Comparison of ENCODE assay signal across 25 cellular contexts in genomic region chr7:50274361-50274760, GRCh38. TPM values are rescaled to one million over a fixed set of nuclear protein-coding genes. Genes with fewer than 3 reads are reported as not detected.
A peak's percentile ranks its signal among the peaks of the same experiment; 100 is the strongest.
DNase-seq lines count a peak whose midpoint lies in the region; ATAC-seq and TF ChIP-seq lines count a peak whose summit lies in the region.
"Had no signal": no experiment of that assay in that cellular context is flagged by ENCODE, and none has a peak within 500 bp of the region (broad histone marks: within the 10 kb centered on the region; RNA-seq: fewer than 3 reads in every experiment).

No MANE protein-coding gene starts in this region.

- H3K4me3 ChIP-seq in mammary epithelial cell (replicated peaks in 1 of 3; ENCODE audit: insufficient read depth in 1 of 3, low read depth in 2 of 3, low read length in 3 of 3), result no peak overlapping the region
- H3K4me3 ChIP-seq: gastroesophageal sphincter, PC-9, SK-N-MC had no signal

- peaks cover 5% of the 10 kb centered on the region for H3K9me3 Mint-ChIP-seq in activated naive CD4-positive, alpha-beta T cell treated with anti-CD3 and anti-CD28 coated beads, Interleukin-2, amount 50 U/mL, for 24 hours
- no peaks in the 10 kb centered on the region for H3K9me3 Mint-ChIP-seq in activated T-helper 17 cell treated with anti-CD3 and anti-CD28 coated beads, Interleukin-2, amount 50 U/mL, for 72 hours
- H3K9me3 Mint-ChIP-seq in stimulated activated naive CD8-positive, alpha-beta T cell treated with anti-CD3 and anti-CD28 coated beads, Interleukin-15, amount 100 ng/mL, for 72 hours, result peaks cover 4 to 10% of the 10 kb centered on the region in 2 donors

- no peaks in the 10 kb centered on the region for H3K36me3 ChIP-seq in mammary epithelial cell (ENCODE audit: insufficient read depth, low read length)
- H3K36me3 ChIP-seq: gastroesophageal sphincter had no signal

- no peaks in the 10 kb centered on the region for H4K20me1 ChIP-seq in mammary epithelial cell (ENCODE audit: insufficient read depth, low read length)

- no peak overlapping the region for H3K4me3 Mint-ChIP-seq in activated naive CD4-positive, alpha-beta T cell treated with anti-CD3 and anti-CD28 coated beads, Interleukin-2, amount 50 U/mL, for 24 hours
- H3K4me3 Mint-ChIP-seq in activated T-helper 17 cell treated with anti-CD3 and anti-CD28 coated beads, Interleukin-2, amount 50 U/mL, for 72 hours, result peak overlapping the region; percentile 27
- H3K4me3 Mint-ChIP-seq in stimulated activated naive CD8-positive, alpha-beta T cell treated with anti-CD3 and anti-CD28 coated beads, Interleukin-15, amount 100 ng/mL, for 72 hours, result peak overlapping the region; percentile 35 to 47
- H3K4me3 Mint-ChIP-seq: type B pancreatic cell had no signal

- 63% methylated on average over 7 of the region's 7 CpGs for WGBS in mammary epithelial cell (ENCODE audit: low coverage, missing lambda C conversion rate)

- H3K9ac ChIP-seq in mammary epithelial cell (ENCODE audit: insufficient read depth, low read length), result no peak overlapping the region

- H3K36me3 Mint-ChIP-seq in activated naive CD4-positive, alpha-beta T cell treated with anti-CD3 and anti-CD28 coated beads, Interleukin-2, amount 50 U/mL, for 24 hours, result no peaks in the 10 kb centered on the region
- H3K36me3 Mint-ChIP-seq in activated T-helper 17 cell treated with anti-CD3 and anti-CD28 coated beads, Interleukin-2, amount 50 U/mL, for 72 hours (ENCODE audit: low read depth), result no peaks in the 10 kb centered on the region
- H3K36me3 Mint-ChIP-seq: type B pancreatic cell had no signal

- no peaks in the 10 kb centered on the region for H3K27me3 Mint-ChIP-seq in activated naive CD4-positive, alpha-beta T cell treated with anti-CD3 and anti-CD28 coated beads, Interleukin-2, amount 50 U/mL, for 24 hours
- no peaks in the 10 kb centered on the region for H3K27me3 Mint-ChIP-seq in activated T-helper 17 cell treated with anti-CD3 and anti-CD28 coated beads, Interleukin-2, amount 50 U/mL, for 72 hours
- no peaks in the 10 kb centered on the region for H3K27me3 Mint-ChIP-seq in stimulated activated naive CD8-positive, alpha-beta T cell treated with anti-CD3 and anti-CD28 coated beads, Interleukin-15, amount 100 ng/mL, for 72 hours

- no peak for ATAC-seq in activated T-helper 17 cell treated with anti-CD3 and anti-CD28 coated beads, Interleukin-2, amount 50 U/mL, for 72 hours (replicated peaks)
- ATAC-seq in stimulated activated naive CD8-positive, alpha-beta T cell treated with anti-CD3 and anti-CD28 coated beads, Interleukin-15, amount 100 ng/mL, for 72 hours, result peak; percentile 32
- ATAC-seq: gastroesophageal sphincter, HCT116 had no signal

- no peak for TF ChIP-seq CTCF in mammary epithelial cell (conservative IDR thresholded peaks at IDR 0.05 in 1 of 2, IDR thresholded peaks at IDR 0.05 in 1 of 2; ENCODE audit: extremely low read depth in 1 of 2, insufficient read depth in 1 of 2, low read depth in 1 of 2, low read length in 2 of 2)

- H3K79me2 ChIP-seq in mammary epithelial cell (ENCODE audit: insufficient read depth, low read length), result no peaks in the 10 kb centered on the region

- no peaks in the 10 kb centered on the region for H3K9me3 ChIP-seq in mammary epithelial cell (replicated peaks; ENCODE audit: insufficient read depth, low read length)
- H3K9me3 ChIP-seq: gastroesophageal sphincter had no signal

- H3K27me3 ChIP-seq in mammary epithelial cell (ENCODE audit: insufficient read depth, low read length), result peaks cover 4% of the 10 kb centered on the region

- no peak overlapping the region for H2AFZ ChIP-seq in mammary epithelial cell (ENCODE audit: low read depth, low read length)
- H2AFZ ChIP-seq: PC-9 had no signal

- intact Hi-C loops in mammary epithelial cell (cut with micrococcal nuclease), result no loop called here

- CTCF ChIA-PET in mammary epithelial cell (lab: Charles Lee; ENCODE audit: low non-redundant PET), result no interaction called here

- no TSS peak for BruUV-seq in mammary epithelial cell (replicated peaks; lab: Mats Ljungman, UMichigan)

- dilution Hi-C loops in mammary epithelial cell (cut with HindIII; ENCODE audit: low sequenced_read_pairs), result no loop called here

- peak overlapping the region; percentile 25 for H3K27ac Mint-ChIP-seq in activated naive CD4-positive, alpha-beta T cell treated with anti-CD3 and anti-CD28 coated beads, Interleukin-2, amount 50 U/mL, for 24 hours
- H3K27ac Mint-ChIP-seq in activated T-helper 17 cell treated with anti-CD3 and anti-CD28 coated beads, Interleukin-2, amount 50 U/mL, for 72 hours, result no peak overlapping the region
- H3K27ac Mint-ChIP-seq in stimulated activated naive CD8-positive, alpha-beta T cell treated with anti-CD3 and anti-CD28 coated beads, Interleukin-15, amount 100 ng/mL, for 72 hours, result peak overlapping the region in 1 of 2 donors; percentile 76
- H3K27ac Mint-ChIP-seq: type B pancreatic cell had no signal

- peaks cover 82% of the 10 kb centered on the region for H3K4me1 Mint-ChIP-seq in activated naive CD4-positive, alpha-beta T cell treated with anti-CD3 and anti-CD28 coated beads, Interleukin-2, amount 50 U/mL, for 24 hours
- peaks cover 20% of the 10 kb centered on the region for H3K4me1 Mint-ChIP-seq in activated T-helper 17 cell treated with anti-CD3 and anti-CD28 coated beads, Interleukin-2, amount 50 U/mL, for 72 hours
- peaks cover 73% of the 10 kb centered on the region for H3K4me1 Mint-ChIP-seq in stimulated activated naive CD8-positive, alpha-beta T cell treated with anti-CD3 and anti-CD28 coated beads, Interleukin-15, amount 100 ng/mL, for 72 hours

- no peak overlapping the region for H3K4me2 ChIP-seq in mammary epithelial cell (ENCODE audit: insufficient read depth, low read depth, low read length)
- H3K4me2 ChIP-seq: PC-9 had no signal

- no peak for DNase-seq in activated naive CD4-positive, alpha-beta T cell treated with anti-CD3 and anti-CD28 coated beads, Interleukin-2, amount 50 U/mL, for 16 hours
- DNase-seq in Kasumi-1 (lab: John Stamatoyannopoulos, UW), result peak; percentile 55 to 77
- DNase-seq in stimulated activated naive CD8-positive, alpha-beta T cell treated with anti-CD3 and anti-CD28 coated beads, Interleukin-15, amount 100 ng/mL, for 72 hours, result no peak
- DNase-seq in mammary epithelial cell, result no peak
- DNase-seq in NCI-H2196 treated with DMSO at 0.1 percent for 48 hours (lab: John Stamatoyannopoulos, UW; ENCODE audit: unreplicated experiment), result no peak
- no peak for DNase-seq in stimulated activated CD4-positive, alpha-beta T cell treated with anti-CD3 and anti-CD28 coated beads, Interleukin-12 subunit alpha, Interleukin-12 subunit beta, amount 100 ng/mL, for 4 hours
- DNase-seq: activated CD4-positive, alpha-beta T cell treated with anti-CD3 and anti-CD28 coated beads for 48 hours; activated T-cell treated with anti-CD3 and anti-CD28 coated beads, Interleukin-2, amount 50 U/mL, for 1 hour; amniotic stem cell; caudate nucleus; COR-L47; kidney glomerular epithelial cell; NCI-H1105 treated with DMSO at 0.1 percent for 48 hours; NCI-H526; PC-9; stimulated activated naive CD4-positive, alpha-beta T cell had no signal

- in situ Hi-C loops in mammary epithelial cell (cut with MboI; ENCODE audit: low sequenced_read_pairs in 2 of 2), result no loop called here

- no peak overlapping the region for H3K27ac ChIP-seq in mammary epithelial cell (ENCODE audit: insufficient read depth, low read depth, low read length)
- H3K27ac ChIP-seq: gastroesophageal sphincter, PC-9, SK-N-MC had no signal

- no peaks in the 10 kb centered on the region for H3K4me1 ChIP-seq in mammary epithelial cell (ENCODE audit: insufficient read depth, low read length)
- H3K4me1 ChIP-seq: gastroesophageal sphincter had no signal

RNA-seq across cellular contexts. Expression of gene IKZF1, which starts 30.2 kb away (rescaled TPM):
- 100 to 1,000 TPM; 253 to 343 TPM for total RNA-seq in activated T-helper 17 cell treated with anti-CD3 and anti-CD28 coated beads, Interleukin-2, amount 50 U/mL, for 72 hours
- not detected for total RNA-seq in mammary epithelial cell
- 0.01 TPM for polyA plus RNA-seq in mammary epithelial cell
- polyA minus RNA-seq in mammary epithelial cell, result not detected
- total RNA-seq: G401, PC-9, renal cortical epithelial cell had no signal
- polyA plus RNA-seq: AG04450 had no signal

Comparison
In these comparisons a context has a peak if more than half of its experiments do, and no peak if none do; other contexts are left out.
1. DNase-seq: peak in Kasumi-1 (2 of 2); none in activated naive CD4-positive, alpha-beta T cell treated with anti-CD3 and anti-CD28 coated beads, Interleukin-2, amount 50 U/mL, for 16 hours (single experiment), stimulated activated naive CD8-positive, alpha-beta T cell treated with anti-CD3 and anti-CD28 coated beads, Interleukin-15, amount 100 ng/mL, for 72 hours (0 of 2), mammary epithelial cell (single experiment), NCI-H2196 treated with DMSO at 0.1 percent for 48 hours (single experiment) and stimulated activated CD4-positive, alpha-beta T cell treated with anti-CD3 and anti-CD28 coated beads, Interleukin-12 subunit alpha, Interleukin-12 subunit beta, amount 100 ng/mL, for 4 hours (single experiment).
2. RNA of gene IKZF1, which starts 30.2 kb away (total RNA-seq): 253 to 343 TPM in activated T-helper 17 cell treated with anti-CD3 and anti-CD28 coated beads, Interleukin-2, amount 50 U/mL, for 72 hours; not detected in mammary epithelial cell; every median in the first group is over 100 times any median in the second.